ENCODE assay signal across 18 cellular contexts in the genomic region with DNA sequence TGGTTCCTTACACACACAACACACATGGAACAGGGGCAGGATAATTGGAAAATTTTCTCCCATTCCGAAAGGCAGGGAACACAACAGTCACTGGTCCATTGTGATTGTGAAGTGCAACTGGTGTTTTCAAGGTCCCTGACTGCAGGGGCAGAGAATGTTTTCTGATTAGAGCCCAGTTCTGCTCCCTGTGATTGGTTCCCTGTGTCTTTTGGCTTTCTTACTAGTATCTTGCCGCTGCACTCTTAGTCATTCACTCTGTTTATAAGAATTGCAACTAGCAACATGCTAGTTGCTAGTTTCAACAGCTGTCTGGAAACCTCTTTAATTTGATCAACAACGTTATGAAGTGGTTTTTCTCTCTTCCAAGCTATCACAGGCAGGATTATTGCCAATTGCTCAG.
DNase-seq lines count a peak whose midpoint lies in the region; ATAC-seq, FAIRE-seq and TF ChIP-seq lines count a peak whose summit lies in the region.
"Had no signal": no experiment of that assay in that cellular context is flagged by ENCODE, and none has a peak within 500 bp of the region (broad histone marks: within the 10 kb centered on the region; RNA-seq: fewer than 3 reads in every experiment).

No MANE protein-coding gene starts in this region.

- peaks cover 11% of the 10 kb centered on the region for H3K9me3 Mint-ChIP-seq in stimulated activated effector memory CD8-positive, alpha-beta T cell treated with anti-CD3 and anti-CD28 coated beads, Interleukin-12 subunit alpha, Interleukin-12 subunit beta, amount 100 ng/mL, for 72 hours

- no peak overlapping the region for H3K27ac Mint-ChIP-seq in stimulated activated effector memory CD8-positive, alpha-beta T cell treated with anti-CD3 and anti-CD28 coated beads, Interleukin-12 subunit alpha, Interleukin-12 subunit beta, amount 100 ng/mL, for 72 hours
- H3K27ac Mint-ChIP-seq: B cell had no signal

- H3K36me3 Mint-ChIP-seq in stimulated activated effector memory CD8-positive, alpha-beta T cell treated with anti-CD3 and anti-CD28 coated beads, Interleukin-12 subunit alpha, Interleukin-12 subunit beta, amount 100 ng/mL, for 72 hours: no peaks in the 10 kb centered on the region

- H3K9ac ChIP-seq in keratinocyte (ENCODE audit: control insufficient read depth, extremely low read depth, insufficient read depth, low read length): no peak overlapping the region

- ATAC-seq in stimulated activated effector memory CD8-positive, alpha-beta T cell treated with anti-CD3 and anti-CD28 coated beads, Interleukin-12 subunit alpha, Interleukin-12 subunit beta, amount 100 ng/mL, for 72 hours: no peak
- no peak for ATAC-seq in HG03159 (IDR thresholded peaks at IDR 0.05; ENCODE audit: unreplicated experiment)
- ATAC-seq: HCT116, K562, Panc1 had no signal

- no peak overlapping the region for H3K27ac ChIP-seq in keratinocyte (ENCODE audit: control insufficient read depth, insufficient read depth, low read length)
- H3K27ac ChIP-seq: SJSA1 had no signal

- no peak for TF ChIP-seq CTCF in keratinocyte (optimal IDR thresholded peaks at IDR 0.05 in 1 of 3, IDR thresholded peaks at IDR 0.05 in 1 of 3, conservative IDR thresholded peaks at IDR 0.05 in 1 of 3; ENCODE audit: extremely low read depth in 1 of 3, insufficient read depth in 2 of 3, low read length in 3 of 3)

- H3K9me1 ChIP-seq in keratinocyte (ENCODE audit: control insufficient read depth, extremely low read depth, insufficient read depth, low read length): no peaks in the 10 kb centered on the region

- no peaks in the 10 kb centered on the region for H3K36me3 ChIP-seq in keratinocyte (ENCODE audit: control insufficient read depth in 2 of 2, extremely low read depth in 1 of 2, insufficient read depth in 2 of 2, low read length in 2 of 2)
- H3K36me3 ChIP-seq: SJSA1 had no signal

- no peaks in the 10 kb centered on the region for H3K9me3 ChIP-seq in keratinocyte (ENCODE audit: control insufficient read depth, low read depth, low read length)
- H3K9me3 ChIP-seq: SJSA1 had no signal

- no peaks in the 10 kb centered on the region for H3K79me2 ChIP-seq in keratinocyte (ENCODE audit: control insufficient read depth, insufficient read depth, low read length)

- peak; percentile 16 for DNase-seq in NCI-H82 (lab: John Stamatoyannopoulos, UW)
- no peak for DNase-seq in NCI-H82 treated with DMSO at 0.1 percent for 48 hours (lab: John Stamatoyannopoulos, UW; ENCODE audit: unreplicated experiment)
- DNase-seq in amniotic epithelial cell (ENCODE audit: low read depth): peak; percentile 18
- no peak for DNase-seq in keratinocyte (ENCODE audit: low read depth, low spot score)
- no peak for DNase-seq in stimulated activated effector memory CD8-positive, alpha-beta T cell treated with anti-CD3 and anti-CD28 coated beads, Interleukin-12 subunit alpha, Interleukin-12 subunit beta, amount 100 ng/mL, for 72 hours (ENCODE audit: low spot score in 2 of 2)
- no peak for DNase-seq in HPDE6-E6E7 (ENCODE audit: extremely low spot score)
- DNase-seq in stimulated activated CD4-positive, alpha-beta T cell treated with anti-CD3 and anti-CD28 coated beads, Interleukin-4, amount 100 ng/mL, for 24 hours: no peak
- DNase-seq: 8988T, GDM1, NCI-H1105, NCI-H2081 treated with DMSO at 0.1 percent for 48 hours, NCI-H526 had no signal

- no peak overlapping the region for H3K4me3 Mint-ChIP-seq in stimulated activated effector memory CD8-positive, alpha-beta T cell treated with anti-CD3 and anti-CD28 coated beads, Interleukin-12 subunit alpha, Interleukin-12 subunit beta, amount 100 ng/mL, for 72 hours
- H3K4me3 Mint-ChIP-seq: B cell had no signal

- no peaks in the 10 kb centered on the region for H3K4me1 Mint-ChIP-seq in stimulated activated effector memory CD8-positive, alpha-beta T cell treated with anti-CD3 and anti-CD28 coated beads, Interleukin-12 subunit alpha, Interleukin-12 subunit beta, amount 100 ng/mL, for 72 hours
- H3K4me1 Mint-ChIP-seq: B cell had no signal

- no peak overlapping the region for H3K4me3 ChIP-seq in keratinocyte (ENCODE audit: control insufficient read depth in 2 of 3, extremely low read depth in 1 of 3, insufficient read depth in 2 of 3, low read depth in 1 of 3, low read length in 3 of 3)
- H3K4me3 ChIP-seq: K562, SJSA1 had no signal

- dilution Hi-C loops in keratinocyte (cut with MboI; ENCODE audit: extremely low pct_ligation_motif_present, low sequenced_read_pairs): no loop called here

- no peaks in the 10 kb centered on the region for H3K4me1 ChIP-seq in keratinocyte (ENCODE audit: control insufficient read depth, extremely low read depth, insufficient read depth, low read length)
- H3K4me1 ChIP-seq: SJSA1 had no signal

- H3K4me2 ChIP-seq in keratinocyte (ENCODE audit: control insufficient read depth, extremely low read depth, insufficient read depth, low read depth, low read length): no peak overlapping the region

- H2AFZ ChIP-seq in keratinocyte (ENCODE audit: control insufficient read depth, low read length): peak overlapping the region; percentile 30

- no peaks in the 10 kb centered on the region for H4K20me1 ChIP-seq in keratinocyte (ENCODE audit: control insufficient read depth, extremely low read depth, insufficient read depth, low read length)

- FAIRE-seq in keratinocyte (lab: Jason Lieb, UNC): no peak
- FAIRE-seq: K562 had no signal

- H3K27me3 ChIP-seq in keratinocyte (ENCODE audit: control insufficient read depth, extremely low read depth, insufficient read depth, low read length): no peaks in the 10 kb centered on the region
- H3K27me3 ChIP-seq: SJSA1 had no signal

Comparison
In these comparisons a context has a peak if more than half of its experiments do, and no peak if none do; other contexts are left out.
1. DNase-seq: peak in NCI-H82 (single experiment) and amniotic epithelial cell (single experiment); none in NCI-H82 treated with DMSO at 0.1 percent for 48 hours (single experiment), keratinocyte (single experiment), stimulated activated effector memory CD8-positive, alpha-beta T cell treated with anti-CD3 and anti-CD28 coated beads, Interleukin-12 subunit alpha, Interleukin-12 subunit beta, amount 100 ng/mL, for 72 hours (0 of 2), HPDE6-E6E7 (single experiment) and stimulated activated CD4-positive, alpha-beta T cell treated with anti-CD3 and anti-CD28 coated beads, Interleukin-4, amount 100 ng/mL, for 24 hours (single experiment).